22 cellular contexts compared by ENCODE assay signal in genomic region chr19:5643060-5643459, GRCh38.
"Had no signal": no experiment of that assay in that cellular context is flagged by ENCODE, and none has a peak within 500 bp of the region (broad histone marks: within the 10 kb centered on the region; RNA-seq: fewer than 3 reads in every experiment).

No MANE protein-coding gene starts in this region.

- H3K4me1 ChIP-seq: SJSA1 had no signal

- DNase-seq: Kasumi-1, MM.1S, NCI-H1092 treated with DMSO at 0.1 percent for 48 hours, NCI-H1417, NCI-H1436 treated with DMSO at 0.1 percent for 48 hours, NCI-H1694, NCI-H187 treated with DMSO at 0.1 percent for 48 hours, NCI-H2029 treated with DMSO at 0.1 percent for 48 hours, NCI-H2171 treated with DMSO at 0.1 percent for 48 hours, NCI-H345, NCI-H446 treated with DMSO at 0.1 percent for 48 hours, NCI-H510A treated with DMSO at 0.1 percent for 48 hours, NCI-H526, NCI-H774, Right ventricle myocardium superior, RPMI8226, SIG-M5 had no signal

- H3K4me3 Mint-ChIP-seq: IgD-negative memory B cell had no signal

- H3K9me3 Mint-ChIP-seq: IgD-negative memory B cell had no signal

- ATAC-seq: K562 had no signal

- H3K27me3 Mint-ChIP-seq: IgD-negative memory B cell had no signal

- H3K4me3 ChIP-seq: K562, SJSA1, SK-N-MC had no signal

- H3K4me2 ChIP-seq: KMS-11 had no signal

- H3K27me3 ChIP-seq: SJSA1 had no signal

- H3K9me3 ChIP-seq: SJSA1 had no signal

- H3K27ac ChIP-seq: KMS-11, SJSA1, SK-N-MC had no signal
